Comparison of ENCODE assay signal across 1 cellular context in the genomic region with DNA sequence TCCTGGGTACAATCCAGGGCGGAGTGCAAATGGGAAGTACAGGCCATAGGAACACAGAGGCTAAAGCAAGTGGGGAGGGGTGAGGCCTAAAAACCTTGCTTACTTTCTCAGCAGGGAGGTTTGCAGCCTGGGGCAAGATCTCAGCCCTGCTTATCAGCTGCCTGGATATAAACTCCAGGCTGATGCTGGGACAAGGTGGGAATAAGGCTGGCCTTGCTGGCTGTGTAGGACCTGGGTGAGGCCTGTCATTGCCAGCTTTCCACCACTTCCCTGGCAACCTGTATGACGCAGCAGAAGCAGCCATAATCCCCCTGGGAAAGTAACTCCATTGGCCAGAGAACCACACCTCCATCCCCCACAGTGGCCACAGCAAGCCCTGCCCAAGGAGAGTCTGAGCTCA.
TF ChIP-seq lines count a peak whose summit lies in the region.

No MANE protein-coding gene starts in this region.

TF ChIP-seq in WTC11, 78 proteins besides CTCF, POLR2A, EP300 and RAD21 (continued from another document):
- no peak for TF ChIP-seq HMGXB4 (CRISPR knock-in tag; IDR thresholded peaks at IDR 0.05)
